11 cellular contexts compared by ENCODE assay signal in genomic region chr15:60721706-60722105, GRCh38.
DNase-seq lines count a peak whose midpoint lies in the region; ATAC-seq and TF ChIP-seq lines count a peak whose summit lies in the region.
"Had no signal": no experiment of that assay in that cellular context is flagged by ENCODE, and none has a peak within 500 bp of the region (broad histone marks: within the 10 kb centered on the region; RNA-seq: fewer than 3 reads in every experiment).

No MANE protein-coding gene starts in this region.

- H3K23ac ChIP-seq in neuronal stem cell (ENCODE audit: low read depth, low read length, poor library complexity) = no peak overlapping the region

- H3K27ac Mint-ChIP-seq in activated T-helper 2 cell treated with anti-CD3 and anti-CD28 coated beads, Interferon-gamma antibody, Interleukin-2, Interleukin-4, amounts not matched to agents 10 μg/mL and 5 μg/mL and 100 μg/mL, durations not matched to agents 14 hours and 24 hours and 36 hours = peak overlapping the region; percentile 27

- no peak overlapping the region for H3K4me3 ChIP-seq in BLaER1
- H3K4me3 ChIP-seq in neuronal stem cell (ENCODE audit: low read length in 2 of 2) = no peak overlapping the region
- H3K4me3 ChIP-seq in left ventricle myocardium inferior = no peak overlapping the region
- H3K4me3 ChIP-seq: coronary artery had no signal

- H3K36me3 ChIP-seq in BLaER1 (no peaks in the 10 kb centered on the region), neuronal stem cell (replicated peaks in 1 of 2; ENCODE audit: control insufficient read depth in 2 of 2, insufficient read depth in 2 of 2, low read length in 2 of 2) (no peaks in the 10 kb centered on the region), left ventricle myocardium inferior (no peaks in the 10 kb centered on the region)

- no peak overlapping the region for H3K14ac ChIP-seq in neuronal stem cell (ENCODE audit: low read length)

- H2BK120ac ChIP-seq in neuronal stem cell (ENCODE audit: low read depth, low read length) = no peak overlapping the region

- WGBS in neuronal stem cell (ENCODE audit: extremely low coverage in 2 of 2, insufficient read length in 2 of 2, insufficient replicate concordance in 1 of 2), 2 donors = no CpG with 5 or more reads among the region's 3 CpGs

- H3K27me3 Mint-ChIP-seq in activated T-helper 2 cell treated with anti-CD3 and anti-CD28 coated beads, Interferon-gamma antibody, Interleukin-2, Interleukin-4, amounts not matched to agents 10 μg/mL and 5 μg/mL and 100 μg/mL, durations not matched to agents 14 hours and 24 hours and 36 hours (ENCODE audit: low read depth) = peaks cover 8% of the 10 kb centered on the region

- intact Hi-C loops in activated T-helper 2 cell treated with anti-CD3 and anti-CD28 coated beads, Interferon-gamma antibody, Interleukin-2, Interleukin-4, amounts not matched to agents 10 μg/mL and 5 μg/mL and 100 μg/mL, durations not matched to agents 14 hours and 24 hours and 36 hours (cut with micrococcal nuclease) = loop anchor here (1.0 to 10.0 kb wide), 9 partner anchors 9 to 327 kb away; partner anchors contain the start of gene ANXA2
- intact Hi-C loops in left ventricle myocardium inferior (cut with micrococcal nuclease) = no loop called here

- no peaks in the 10 kb centered on the region for H3K9me3 Mint-ChIP-seq in activated T-helper 2 cell treated with anti-CD3 and anti-CD28 coated beads, Interferon-gamma antibody, Interleukin-2, Interleukin-4, amounts not matched to agents 10 μg/mL and 5 μg/mL and 100 μg/mL, durations not matched to agents 14 hours and 24 hours and 36 hours

- H4K8ac ChIP-seq in neuronal stem cell (ENCODE audit: low read depth, low read length) = no peak overlapping the region

- peak; percentile 30 for DNase-seq in GM03348 (ENCODE audit: low spot score)
- no peak for DNase-seq in activated T-helper 2 cell treated with anti-CD3 and anti-CD28 coated beads, Interferon-gamma antibody, Interleukin-2, Interleukin-4, amounts not matched to agents 10 μg/mL and 5 μg/mL and 100 μg/mL, durations not matched to agents 14 hours and 24 hours and 36 hours (ENCODE audit: low spot score)
- DNase-seq in germinal center (ENCODE audit: low spot score) = peak; percentile 10
- no peak for DNase-seq in neuronal stem cell (ENCODE audit: low spot score)
- DNase-seq in left ventricle myocardium inferior = no peak
- DNase-seq: NCI-H2227 treated with DMSO at 0.1 percent for 48 hours had no signal

- H3K9me3 ChIP-seq in BLaER1 = peaks cover 3% of the 10 kb centered on the region; the same call in 1 of the 2 replicates
- no peaks in the 10 kb centered on the region for H3K9me3 ChIP-seq in neuronal stem cell (replicated peaks in 1 of 2; ENCODE audit: control insufficient read depth in 2 of 2, insufficient read depth in 1 of 2, low read depth in 1 of 2, low read length in 2 of 2)
- H3K9me3 ChIP-seq in left ventricle myocardium inferior (replicated peaks) = no peaks in the 10 kb centered on the region

- peaks cover 51% of the 10 kb centered on the region for H3K4me1 ChIP-seq in BLaER1
- peaks cover 3 to 5% of the 10 kb centered on the region in 2 donors for H3K4me1 ChIP-seq in neuronal stem cell (ENCODE audit: control insufficient read depth in 2 of 2, insufficient read depth in 1 of 2, low read depth in 1 of 2, low read length in 2 of 2)
- H3K4me1 ChIP-seq in left ventricle myocardium inferior = peaks cover 7% of the 10 kb centered on the region

- H4K20me1 ChIP-seq in BLaER1 = no peaks in the 10 kb centered on the region

- H2BK5ac ChIP-seq in neuronal stem cell (ENCODE audit: low read length) = no peak overlapping the region

- H3K36me3 Mint-ChIP-seq in activated T-helper 2 cell treated with anti-CD3 and anti-CD28 coated beads, Interferon-gamma antibody, Interleukin-2, Interleukin-4, amounts not matched to agents 10 μg/mL and 5 μg/mL and 100 μg/mL, durations not matched to agents 14 hours and 24 hours and 36 hours (ENCODE audit: low read depth) = peaks cover 2% of the 10 kb centered on the region

- H3K27ac ChIP-seq in BLaER1 (no peak overlapping the region), neuronal stem cell (replicated peaks; ENCODE audit: low read length) (no peak overlapping the region), left ventricle myocardium inferior (replicated peaks) (no peak overlapping the region)
- H3K27ac ChIP-seq: coronary artery, parathyroid adenoma had no signal

- H2BK15ac ChIP-seq in neuronal stem cell (ENCODE audit: low read length) = no peak overlapping the region

- no peak overlapping the region for H3K4ac ChIP-seq in neuronal stem cell (ENCODE audit: low read length)

- peaks cover 53% of the 10 kb centered on the region for H3K4me1 Mint-ChIP-seq in activated T-helper 2 cell treated with anti-CD3 and anti-CD28 coated beads, Interferon-gamma antibody, Interleukin-2, Interleukin-4, amounts not matched to agents 10 μg/mL and 5 μg/mL and 100 μg/mL, durations not matched to agents 14 hours and 24 hours and 36 hours (ENCODE audit: low read depth)

- H3K27me3 ChIP-seq in BLaER1 (no peaks in the 10 kb centered on the region), neuronal stem cell (ENCODE audit: control insufficient read depth in 3 of 3, insufficient read depth in 3 of 3, low read depth in 1 of 3, low read length in 3 of 3) (peaks cover 0 to 18% (median 0%) of the 10 kb centered on the region in 3 experiments), left ventricle myocardium inferior (ENCODE audit: low read depth) (no peaks in the 10 kb centered on the region)

- no peaks in the 10 kb centered on the region for H3K79me1 ChIP-seq in neuronal stem cell (ENCODE audit: low read depth, low read length)

- no peak overlapping the region for H2BK12ac ChIP-seq in neuronal stem cell (ENCODE audit: low read length)

- TF ChIP-seq CTCF in left ventricle myocardium inferior (IDR thresholded peaks at IDR 0.05; ENCODE audit: borderline replicate concordance) = no peak

- no peak overlapping the region for H2AFZ ChIP-seq in neuronal stem cell (ENCODE audit: low read length)
- H2AFZ ChIP-seq: parathyroid adenoma had no signal

- H3K4me3 Mint-ChIP-seq in activated T-helper 2 cell treated with anti-CD3 and anti-CD28 coated beads, Interferon-gamma antibody, Interleukin-2, Interleukin-4, amounts not matched to agents 10 μg/mL and 5 μg/mL and 100 μg/mL, durations not matched to agents 14 hours and 24 hours and 36 hours (ENCODE audit: low read depth) = no peak overlapping the region

- no peak overlapping the region for H2AK5ac ChIP-seq in neuronal stem cell (ENCODE audit: low read depth, low read length)

- H3K4me2 ChIP-seq in BLaER1 = peak overlapping the region; percentile 78
- H3K4me2 ChIP-seq in neuronal stem cell (ENCODE audit: insufficient read depth, low read length, poor library complexity, severe bottlenecking) = no peak overlapping the region

- ATAC-seq in GM19023 (IDR thresholded peaks at IDR 0.05; ENCODE audit: unreplicated experiment) (no peak), HG03039 (IDR thresholded peaks at IDR 0.05; ENCODE audit: unreplicated experiment) (no peak)

- no peak overlapping the region for H4K91ac ChIP-seq in neuronal stem cell (ENCODE audit: low read depth, low read length, poor library complexity)

- H3K9ac ChIP-seq in BLaER1 (no peak overlapping the region), neuronal stem cell (ENCODE audit: low read depth, low read length, poor library complexity) (no peak overlapping the region)
- H3K9ac ChIP-seq: parathyroid adenoma had no signal

- H3K18ac ChIP-seq in neuronal stem cell (ENCODE audit: low read length) = no peak overlapping the region

Comparison
In these comparisons a context has a peak if more than half of its experiments do, and no peak if none do; other contexts are left out.
1. DNase-seq: peak in GM03348 (single experiment) and germinal center (single experiment); none in activated T-helper 2 cell treated with anti-CD3 and anti-CD28 coated beads, Interferon-gamma antibody, Interleukin-2, Interleukin-4, amounts not matched to agents 10 μg/mL and 5 μg/mL and 100 μg/mL, durations not matched to agents 14 hours and 24 hours and 36 hours (single experiment), neuronal stem cell (single experiment) and left ventricle myocardium inferior (single experiment).